13 cellular contexts compared by ENCODE assay signal in genomic region chr16:46808997-46809396, GRCh38. TPM values are rescaled to one million over a fixed set of nuclear protein-coding genes. Genes with fewer than 3 reads are reported as not detected.
DNase-seq lines count a peak whose midpoint lies in the region; ATAC-seq, FAIRE-seq and TF ChIP-seq lines count a peak whose summit lies in the region.
"Had no signal": no experiment of that assay in that cellular context is flagged by ENCODE, and none has a peak within 500 bp of the region (broad histone marks: within the 10 kb centered on the region; RNA-seq: fewer than 3 reads in every experiment).

No MANE protein-coding gene starts in this region.

- peak; percentile 70 for ATAC-seq in GM21515 (IDR thresholded peaks at IDR 0.05; ENCODE audit: unreplicated experiment)
- ATAC-seq in HG03097 (IDR thresholded peaks at IDR 0.05; ENCODE audit: low FRiP score, unreplicated experiment), result peak; percentile 67
- no peak for ATAC-seq in HG02884 (IDR thresholded peaks at IDR 0.05; ENCODE audit: unreplicated experiment)
- no peak for ATAC-seq in foreskin keratinocyte
- ATAC-seq: stimulated activated naive CD8-positive, alpha-beta T cell treated with anti-CD3 and anti-CD28 coated beads, Interleukin-15, amount 100 ng/mL, for 72 hours had no signal

- H3K4me3 ChIP-seq in hepatocyte, result no peak overlapping the region

- H3K79me2 ChIP-seq in hepatocyte, result peaks cover 93% of the 10 kb centered on the region

- no peak for TF ChIP-seq CTCF in hepatocyte (IDR thresholded peaks at IDR 0.05; ENCODE audit: poor library complexity)
- no peak for TF ChIP-seq CTCF in foreskin keratinocyte (conservative IDR thresholded peaks at IDR 0.05)

- peaks cover 22% of the 10 kb centered on the region for H4K20me1 ChIP-seq in hepatocyte (ENCODE audit: insufficient read depth, poor library complexity, severe bottlenecking)

- no peaks in the 10 kb centered on the region for H3K36me3 ChIP-seq in hepatocyte (replicated peaks; ENCODE audit: insufficient read depth, low read depth)

- H3K27me3 ChIP-seq in hepatocyte (no peaks in the 10 kb centered on the region), foreskin keratinocyte (no peaks in the 10 kb centered on the region)

- 97% methylated on average over 4 of the region's 4 CpGs for WGBS in hepatocyte (ENCODE audit: low lambda C conversion rate, missing lambda C conversion rate)

- peak; percentile 91 for FAIRE-seq in GM18507 (lab: Jason Lieb, UNC)
- FAIRE-seq: TTC549 had no signal

- H3K4me2 ChIP-seq in hepatocyte, result peak overlapping the region; percentile 55

- no peak for DNase-seq in GM18507 (ENCODE audit: extremely low spot score, insufficient read length, low read depth)
- DNase-seq in hepatocyte (ENCODE audit: low spot score), result no peak
- DNase-seq in foreskin keratinocyte, result no peak
- no peak for DNase-seq in LoVo (ENCODE audit: low spot score)
- no peak for DNase-seq in NCI-H82 (lab: John Stamatoyannopoulos, UW)
- DNase-seq: MM.1S; NCI-H510A; SHP77; stimulated activated naive CD8-positive, alpha-beta T cell treated with anti-CD3 and anti-CD28 coated beads, Interleukin-15, amount 100 ng/mL, for 72 hours had no signal

- H3K9me3 ChIP-seq in hepatocyte (ENCODE audit: low read depth), result no peaks in the 10 kb centered on the region

- H3K4me1 ChIP-seq in hepatocyte (ENCODE audit: insufficient read depth) (peaks cover 17% of the 10 kb centered on the region), foreskin keratinocyte (peaks cover 12% of the 10 kb centered on the region)

- H3K9me2 ChIP-seq in hepatocyte (replicated peaks; ENCODE audit: insufficient read depth), result no peaks in the 10 kb centered on the region

- no peak overlapping the region for H3K27ac ChIP-seq in hepatocyte
- H3K27ac ChIP-seq in foreskin keratinocyte, result no peak overlapping the region

- H2AFZ ChIP-seq in hepatocyte, result no peak overlapping the region

RNA-seq across cellular contexts. Expression of gene C16orf87, which starts 22.0 kb away (rescaled TPM):
- total RNA-seq in hepatocyte (25.1 and 31.9 TPM in 2 replicates), foreskin keratinocyte (11.1 and 11.6 TPM in 2 replicates)
- polyA plus RNA-seq in hepatocyte (24.9 and 27.5 TPM in 2 replicates), foreskin keratinocyte (6.3 and 6.8 TPM in 2 replicates)

Comparison
In these comparisons a context has a peak if more than half of its experiments do, and no peak if none do; other contexts are left out.
1. ATAC-seq: peak in GM21515 (single experiment) and HG03097 (single experiment); none in HG02884 (single experiment) and foreskin keratinocyte (single experiment).